26 cellular contexts compared by ENCODE assay signal in genomic region chr12:72966684-72967083, GRCh38.
"Had no signal": no experiment of that assay in that cellular context is flagged by ENCODE, and none has a peak within 500 bp of the region (broad histone marks: within the 10 kb centered on the region; RNA-seq: fewer than 3 reads in every experiment).

No MANE protein-coding gene starts in this region.

- H3K4me3 Mint-ChIP-seq: dendritic cell treated with granulocyte-macrophage colony-stimulating factor and Interleukin-4, amounts not matched to agents 40 ng/mL and 50 ng/mL, for 4 days; effector memory CD8-positive, alpha-beta T cell; endodermal cell had no signal

- H3K4me1 ChIP-seq: colonic mucosa, esophagus muscularis mucosa, esophagus squamous epithelium, foreskin keratinocyte, gastrocnemius medialis, gastroesophageal sphincter, heart left ventricle, heart right ventricle had no signal

- H3K27ac Mint-ChIP-seq: dendritic cell treated with granulocyte-macrophage colony-stimulating factor and Interleukin-4, amounts not matched to agents 40 ng/mL and 50 ng/mL, for 4 days; effector memory CD8-positive, alpha-beta T cell; endodermal cell had no signal

- H3K27ac ChIP-seq: colonic mucosa, coronary artery, dorsolateral prefrontal cortex, epithelial cell of prostate, esophagus muscularis mucosa, esophagus squamous epithelium, foreskin keratinocyte, gastrocnemius medialis, gastroesophageal sphincter, heart left ventricle, heart right ventricle had no signal

- H3K4me3 ChIP-seq: colonic mucosa, coronary artery, dorsolateral prefrontal cortex, esophagus muscularis mucosa, esophagus squamous epithelium, gastrocnemius medialis, gastroesophageal sphincter, heart left ventricle, heart right ventricle had no signal

- H3K9me3 Mint-ChIP-seq: endodermal cell had no signal

- H3K27me3 Mint-ChIP-seq: dendritic cell treated with granulocyte-macrophage colony-stimulating factor and Interleukin-4, amounts not matched to agents 40 ng/mL and 50 ng/mL, for 4 days; effector memory CD8-positive, alpha-beta T cell had no signal

- ATAC-seq: effector memory CD8-positive, alpha-beta T cell; esophagus mucosa; foreskin keratinocyte; gastrocnemius medialis; gastroesophageal sphincter; heart left ventricle; heart right ventricle had no signal

- H3K9me3 ChIP-seq: colonic mucosa, esophagus muscularis mucosa, gastrocnemius medialis, gastroesophageal sphincter, heart left ventricle had no signal

- DNase-seq: colonic mucosa; cortex of kidney; dermis blood vessel endothelial cell; dorsolateral prefrontal cortex; effector CD4-positive, alpha-beta T cell; effector CD8-positive, alpha-beta T cell; effector memory CD4-positive, alpha-beta T cell; effector memory CD8-positive, alpha-beta T cell; endodermal cell; erythroblast; esophagus squamous epithelium; foreskin fibroblast; foreskin keratinocyte; foreskin melanocyte; gastrocnemius medialis; glutamatergic neuron; head of caudate nucleus; heart left ventricle; heart right ventricle had no signal

- H3K27me3 ChIP-seq: colonic mucosa, dorsolateral prefrontal cortex, esophagus muscularis mucosa, esophagus squamous epithelium, foreskin keratinocyte, gastrocnemius medialis, gastroesophageal sphincter, heart left ventricle, heart right ventricle had no signal

- H3K36me3 ChIP-seq: colonic mucosa, esophagus muscularis mucosa, esophagus squamous epithelium, gastrocnemius medialis, gastroesophageal sphincter, heart left ventricle, heart right ventricle had no signal

- FAIRE-seq: endothelial cell of umbilical vein had no signal
